Comparison of ENCODE assay signal across 16 cellular contexts in the genomic region with DNA sequence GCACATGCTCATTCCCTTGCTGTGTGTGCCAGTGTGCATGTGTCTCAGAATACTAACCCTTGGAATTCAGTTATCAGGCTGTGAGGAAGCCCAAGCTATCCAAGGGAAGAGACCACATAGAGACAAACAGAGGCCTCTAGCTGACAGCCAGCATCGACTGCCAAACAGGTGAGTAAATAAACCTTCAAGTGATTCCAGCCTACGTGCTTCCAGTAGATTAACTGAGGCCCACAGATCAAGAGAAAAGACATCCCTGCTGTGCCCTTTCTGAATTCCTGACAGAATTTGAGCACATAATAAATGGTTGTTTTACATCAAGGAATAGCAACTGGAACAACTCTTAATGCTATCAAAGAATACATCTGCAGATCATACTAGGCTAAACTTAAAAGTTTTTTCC.
"Had no signal": no experiment of that assay in that cellular context is flagged by ENCODE, and none has a peak within 500 bp of the region (broad histone marks: within the 10 kb centered on the region; RNA-seq: fewer than 3 reads in every experiment).

No MANE protein-coding gene starts in this region.

- DNase-seq: activated CD4-positive, alpha-beta T cell treated with anti-CD3 and anti-CD28 coated beads, Interleukin-2, amount 10 ng/mL, durations not matched to agents 7 days and 5 days; activated CD8-positive, alpha-beta memory T cell treated with anti-CD3 and anti-CD28 coated beads for 24 hours; activated gamma-delta T cell treated with Interleukin-2 at 50 U/mL for 16 hours; activated naive CD8-positive, alpha-beta T cell treated with anti-CD3 and anti-CD28 coated beads for 36 hours; amygdala; body of pancreas; cortex of kidney; effector CD4-positive, alpha-beta T cell; esophagus squamous epithelium; islet precursor cell; left ventricle myocardium inferior; naive thymus-derived CD8-positive, alpha-beta T cell; sigmoid colon; spleen; stimulated activated naive CD8-positive, alpha-beta T cell treated with anti-CD3 and anti-CD28 coated beads, Interleukin-15, amount 100 ng/mL, for 72 hours; upper lobe of left lung had no signal

- H3K4me3 Mint-ChIP-seq: activated CD4-positive, alpha-beta T cell treated with anti-CD3 and anti-CD28 coated beads, Interleukin-2, amount 10 ng/mL, durations not matched to agents 7 days and 5 days; activated naive CD8-positive, alpha-beta T cell treated with anti-CD3 and anti-CD28 coated beads for 36 hours; naive thymus-derived CD8-positive, alpha-beta T cell; stimulated activated naive CD8-positive, alpha-beta T cell treated with anti-CD3 and anti-CD28 coated beads, Interleukin-15, amount 100 ng/mL, for 72 hours had no signal

- H3K27ac Mint-ChIP-seq: activated CD4-positive, alpha-beta T cell treated with anti-CD3 and anti-CD28 coated beads, Interleukin-2, amount 10 ng/mL, durations not matched to agents 7 days and 5 days; activated naive CD8-positive, alpha-beta T cell treated with anti-CD3 and anti-CD28 coated beads for 36 hours had no signal

- H3K27me3 Mint-ChIP-seq: activated CD4-positive, alpha-beta T cell treated with anti-CD3 and anti-CD28 coated beads, Interleukin-2, amount 10 ng/mL, durations not matched to agents 7 days and 5 days; activated naive CD8-positive, alpha-beta T cell treated with anti-CD3 and anti-CD28 coated beads for 36 hours; naive thymus-derived CD8-positive, alpha-beta T cell; stimulated activated naive CD8-positive, alpha-beta T cell treated with anti-CD3 and anti-CD28 coated beads, Interleukin-15, amount 100 ng/mL, for 72 hours had no signal

- ATAC-seq: body of pancreas; naive thymus-derived CD8-positive, alpha-beta T cell; stimulated activated naive CD8-positive, alpha-beta T cell treated with anti-CD3 and anti-CD28 coated beads, Interleukin-15, amount 100 ng/mL, for 72 hours had no signal
